In the genomic region with DNA sequence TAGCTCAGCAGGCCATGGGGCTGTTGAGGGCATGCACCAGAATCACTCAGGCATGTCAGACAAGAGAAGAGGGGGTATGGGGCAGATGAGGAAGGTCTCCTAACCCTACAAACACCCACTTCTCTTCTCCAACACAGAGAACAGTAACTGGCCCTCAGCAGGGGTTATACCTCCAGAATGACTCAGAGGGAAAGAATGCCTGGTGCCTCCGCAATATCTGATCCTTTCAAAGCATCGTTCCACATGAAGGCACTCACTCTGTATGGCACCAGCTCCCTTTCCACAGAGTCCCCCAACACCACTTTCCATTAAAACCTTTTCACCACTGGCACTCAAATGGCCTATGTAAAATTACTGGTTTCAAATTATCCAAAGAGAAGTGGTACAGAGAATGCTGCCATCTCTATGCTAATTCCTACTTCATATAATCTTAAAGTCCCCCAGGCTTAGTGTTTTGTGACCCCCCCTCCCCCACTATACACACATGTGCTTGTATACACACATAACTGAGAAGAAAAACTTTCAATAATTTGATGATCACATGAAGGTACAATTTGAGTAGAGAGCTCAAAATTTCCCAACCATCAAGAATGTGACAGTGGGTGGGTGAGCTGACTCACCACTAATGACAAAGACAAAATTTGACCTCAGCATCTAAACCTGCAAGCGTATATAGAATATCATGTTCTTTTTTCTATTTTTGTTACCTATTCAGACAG, we compare ENCODE assay signal across 11 cellular contexts.
DNase-seq lines count a peak whose midpoint lies in the region; ATAC-seq and TF ChIP-seq lines count a peak whose summit lies in the region.
"Had no signal": no experiment of that assay in that cellular context is flagged by ENCODE, and none has a peak within 500 bp of the region (broad histone marks: within the 10 kb centered on the region; RNA-seq: fewer than 3 reads in every experiment).

No MANE protein-coding gene starts in this region.

- CTCF ChIA-PET in GM10248 (lab: Yijun Ruan, JAX) = interaction anchor here (1.2 kb wide), 1 partner anchor 19 kb away, joined by 3 read pairs; no protein-coding TSS in a partner anchor

- H3K27me3 Mint-ChIP-seq in mesothelial cell of epicardium (ENCODE audit: low read depth) (no peaks in the 10 kb centered on the region), endothelial cell (ENCODE audit: unreplicated experiment) (no peaks in the 10 kb centered on the region)

- H3K4me3 ChIP-seq in astrocyte of the cerebellum (ENCODE audit: low read depth, low read length) = no peak overlapping the region
- H3K4me3 ChIP-seq: left ventricle myocardium inferior, upper lobe of left lung had no signal

- TF ChIP-seq CTCF in astrocyte of the cerebellum (IDR thresholded peaks at IDR 0.05; ENCODE audit: low read depth, low read length, missing control alignments) (no peak), mesothelial cell of epicardium (IDR thresholded peaks at IDR 0.05; ENCODE audit: unreplicated experiment) (no peak), GM10248 (IDR thresholded peaks at IDR 0.05; ENCODE audit: control extremely low read depth, extremely low read depth, low read depth, missing control alignments) (no peak), endothelial cell (IDR thresholded peaks at IDR 0.05; ENCODE audit: unreplicated experiment) (no peak)

- H3K4me3 Mint-ChIP-seq in mesothelial cell of epicardium = no peak overlapping the region
- no peak overlapping the region for H3K4me3 Mint-ChIP-seq in endothelial cell (ENCODE audit: unreplicated experiment)

- POLR2A ChIA-PET in GM10248 (lab: Yijun Ruan, JAX) = no interaction called here

- ATAC-seq in HG03469 (IDR thresholded peaks at IDR 0.05; ENCODE audit: unreplicated experiment) = no peak

- H3K36me3 Mint-ChIP-seq in mesothelial cell of epicardium (no peaks in the 10 kb centered on the region), endothelial cell (ENCODE audit: low read depth, unreplicated experiment) (peaks cover 4% of the 10 kb centered on the region)

- in situ Hi-C loops in astrocyte of the cerebellum (cut with HindIII; ENCODE audit: low sequenced_read_pairs) = no loop called here

- H3K27ac Mint-ChIP-seq in mesothelial cell of epicardium = peak overlapping the region; percentile 72
- no peak overlapping the region for H3K27ac Mint-ChIP-seq in endothelial cell (ENCODE audit: unreplicated experiment)

- H3K4me1 Mint-ChIP-seq in mesothelial cell of epicardium = peaks cover 81% of the 10 kb centered on the region
- peaks cover 40% of the 10 kb centered on the region for H3K4me1 Mint-ChIP-seq in endothelial cell (ENCODE audit: unreplicated experiment)

- peak; percentile 61 for DNase-seq in ELR (ENCODE audit: low read depth)
- peak; percentile 66 for DNase-seq in LHCN-M2 (ENCODE audit: low read depth)
- peak; percentile 51 for DNase-seq in astrocyte of the cerebellum (ENCODE audit: low read depth)
- DNase-seq in mesothelial cell of epicardium (ENCODE audit: low spot score in 2 of 2, unreplicated experiment in 2 of 2) = no peak
- no peak for DNase-seq in MV-4-11 (lab: John Stamatoyannopoulos, UW)
- DNase-seq in GM10248 (ENCODE audit: extremely low spot score) = no peak
- DNase-seq in endothelial cell (ENCODE audit: low spot score) = no peak
- DNase-seq: left ventricle myocardium inferior, NCI-H2029 treated with DMSO at 0.1 percent for 48 hours, upper lobe of left lung had no signal

- H3K9me3 Mint-ChIP-seq in mesothelial cell of epicardium (no peaks in the 10 kb centered on the region), endothelial cell (ENCODE audit: unreplicated experiment) (no peaks in the 10 kb centered on the region)

Comparison
In these comparisons a context has a peak if more than half of its experiments do, and no peak if none do; other contexts are left out.
1. DNase-seq: peak in ELR (single experiment), LHCN-M2 (single experiment) and astrocyte of the cerebellum (single experiment); none in mesothelial cell of epicardium (0 of 2), MV-4-11 (single experiment), GM10248 (single experiment) and endothelial cell (single experiment).